20 cellular contexts compared by ENCODE assay signal in genomic region chr9:114206221-114206760, GRCh38. TPM values are rescaled to one million over a fixed set of nuclear protein-coding genes. Genes with fewer than 3 reads are reported as not detected.
DNase-seq lines count a peak whose midpoint lies in the region; ATAC-seq and TF ChIP-seq lines count a peak whose summit lies in the region.
"Had no signal": no experiment of that assay in that cellular context is flagged by ENCODE, and none has a peak within 500 bp of the region (broad histone marks: within the 10 kb centered on the region; RNA-seq: fewer than 3 reads in every experiment).

No MANE protein-coding gene starts in this region.

- H3K27ac ChIP-seq in ascending aorta (peak overlapping the region; percentile 47 to 86), thoracic aorta (peak overlapping the region; percentile 77 to 85), suprapubic skin (no peak overlapping the region)
- H3K27ac ChIP-seq: body of pancreas, GM23248, Peyer's patch had no signal

- no peaks in the 10 kb centered on the region for H3K27me3 ChIP-seq in ascending aorta
- no peaks in the 10 kb centered on the region for H3K27me3 ChIP-seq in thoracic aorta (replicated peaks; ENCODE audit: insufficient read depth)
- no peaks in the 10 kb centered on the region for H3K27me3 ChIP-seq in suprapubic skin
- H3K27me3 ChIP-seq: body of pancreas, Peyer's patch, spleen had no signal

- peaks cover 9% of the 10 kb centered on the region for H3K27me3 Mint-ChIP-seq in HFFc6 (ENCODE audit: insufficient read depth)
- no peaks in the 10 kb centered on the region for H3K27me3 Mint-ChIP-seq in nephron (ENCODE audit: low read depth)
- H3K27me3 Mint-ChIP-seq: activated CD8-positive, alpha-beta memory T cell treated with anti-CD3 and anti-CD28 coated beads, Interleukin-2, amount 10 ng/mL, durations not matched to agents 7 days and 5 days had no signal

- H3K27ac Mint-ChIP-seq in HFFc6 (peak overlapping the region; percentile 92; the same call in 1 of the 2 replicates), nephron (peak overlapping the region; percentile 88 to 97 (median 94))
- H3K27ac Mint-ChIP-seq: activated CD8-positive, alpha-beta memory T cell treated with anti-CD3 and anti-CD28 coated beads, Interleukin-2, amount 10 ng/mL, durations not matched to agents 7 days and 5 days; CD4-positive, CD25-positive, alpha-beta regulatory T cell had no signal

- H3K4me1 ChIP-seq in ascending aorta, result peaks cover 19 to 32% of the 10 kb centered on the region in 2 donors
- peaks cover 25 to 65% of the 10 kb centered on the region in 2 donors for H3K4me1 ChIP-seq in thoracic aorta (ENCODE audit: control insufficient read depth in 1 of 2, low read depth in 2 of 2)
- peaks cover 20% of the 10 kb centered on the region for H3K4me1 ChIP-seq in suprapubic skin
- H3K4me1 ChIP-seq: body of pancreas had no signal

- H3K9me3 Mint-ChIP-seq in HFFc6 (no peaks in the 10 kb centered on the region), nephron (no peaks in the 10 kb centered on the region)
- H3K9me3 Mint-ChIP-seq: CD4-positive, CD25-positive, alpha-beta regulatory T cell had no signal

- no peaks in the 10 kb centered on the region for H3K9me3 ChIP-seq in ascending aorta
- H3K9me3 ChIP-seq in thoracic aorta, result no peaks in the 10 kb centered on the region
- no peaks in the 10 kb centered on the region for H3K9me3 ChIP-seq in suprapubic skin
- H3K9me3 ChIP-seq: body of pancreas, Peyer's patch, spleen had no signal

- 70% methylated on average over 4 of the region's 5 CpGs for whole genome bisulfite sequencing in suprapubic skin

- peaks cover 19% of the 10 kb centered on the region for H3K36me3 Mint-ChIP-seq in HFFc6 (ENCODE audit: low read depth)
- peaks cover 21% of the 10 kb centered on the region for H3K36me3 Mint-ChIP-seq in nephron (ENCODE audit: low read depth)
- H3K36me3 Mint-ChIP-seq: activated CD8-positive, alpha-beta memory T cell treated with anti-CD3 and anti-CD28 coated beads, Interleukin-2, amount 10 ng/mL, durations not matched to agents 7 days and 5 days; CD4-positive, CD25-positive, alpha-beta regulatory T cell had no signal

- peaks cover 45% of the 10 kb centered on the region for H3K4me1 Mint-ChIP-seq in HFFc6 (ENCODE audit: low read depth)
- H3K4me1 Mint-ChIP-seq in nephron, result peaks cover 66% of the 10 kb centered on the region
- H3K4me1 Mint-ChIP-seq: activated CD8-positive, alpha-beta memory T cell treated with anti-CD3 and anti-CD28 coated beads, Interleukin-2, amount 10 ng/mL, durations not matched to agents 7 days and 5 days; CD4-positive, CD25-positive, alpha-beta regulatory T cell had no signal

- intact Hi-C loops in ascending aorta (cut with DNase I), result loop anchor here (2.0 kb wide), 1 partner anchor 27 kb away; no protein-coding TSS in a partner anchor

- no peak for TF ChIP-seq POLR2A in suprapubic skin (IDR thresholded peaks at IDR 0.05)

- no peak for DNase-seq in HFFc6
- DNase-seq in ascending aorta (ENCODE audit: low spot score in 2 of 2), result no peak
- no peak for DNase-seq in thoracic aorta (ENCODE audit: low spot score)
- DNase-seq in G401 (ENCODE audit: low spot score), result no peak
- DNase-seq in suprapubic skin (ENCODE audit: low spot score in 2 of 2), result no peak
- DNase-seq in DMS53 treated with DMSO at 0.1 percent for 48 hours (lab: John Stamatoyannopoulos, UW; ENCODE audit: unreplicated experiment), result no peak
- DNase-seq: activated CD4-positive, CD25-positive, alpha-beta regulatory T cell; activated CD8-positive, alpha-beta memory T cell treated with anti-CD3 and anti-CD28 coated beads, Interleukin-2, amount 10 ng/mL, durations not matched to agents 7 days and 5 days; activated T-cell treated with anti-CD3 and anti-CD28 coated beads, Interleukin-2, amount 50 U/mL, for 48 hours; CD4-positive, CD25-positive, alpha-beta regulatory T cell; effector CD8-positive, alpha-beta T cell; GM23248; kidney glomerular epithelial cell; NCI-H1694 treated with DMSO at 0.1 percent for 48 hours; NCI-H526; Peyer's patch; spleen; stimulated activated CD4-positive, alpha-beta T cell treated with anti-CD3 and anti-CD28 coated beads, Interleukin-2, amount 100 ng/mL, for 48 hours had no signal

- H3K4me3 ChIP-seq in ascending aorta, result no peak overlapping the region
- H3K4me3 ChIP-seq in thoracic aorta, result no peak overlapping the region
- H3K4me3 ChIP-seq in suprapubic skin, result no peak overlapping the region
- H3K4me3 ChIP-seq: body of pancreas, GM23248, Peyer's patch, spleen had no signal

- no peak overlapping the region for H3K4me3 Mint-ChIP-seq in HFFc6
- no peak overlapping the region for H3K4me3 Mint-ChIP-seq in nephron
- H3K4me3 Mint-ChIP-seq: activated CD8-positive, alpha-beta memory T cell treated with anti-CD3 and anti-CD28 coated beads, Interleukin-2, amount 10 ng/mL, durations not matched to agents 7 days and 5 days; CD4-positive, CD25-positive, alpha-beta regulatory T cell had no signal

- peaks cover 0 to 3% of the 10 kb centered on the region in 2 donors for H3K36me3 ChIP-seq in ascending aorta
- H3K36me3 ChIP-seq in thoracic aorta, result peaks cover 10% of the 10 kb centered on the region
- peaks cover 7% of the 10 kb centered on the region for H3K36me3 ChIP-seq in suprapubic skin
- H3K36me3 ChIP-seq: Peyer's patch, spleen had no signal

- TF ChIP-seq EP300 in suprapubic skin (IDR thresholded peaks at IDR 0.05), result no peak

- in situ Hi-C loops in G401 (cut with HindIII; ENCODE audit: low sequenced_read_pairs), result no loop called here

- TF ChIP-seq CTCF in HFFc6 (IDR thresholded peaks at IDR 0.05), result no peak
- no peak for TF ChIP-seq CTCF in ascending aorta (IDR thresholded peaks at IDR 0.05)
- TF ChIP-seq CTCF in nephron (IDR thresholded peaks at IDR 0.05; ENCODE audit: unreplicated experiment in 3 of 3), result no peak
- no peak for TF ChIP-seq CTCF in thoracic aorta (IDR thresholded peaks at IDR 0.05)
- no peak for TF ChIP-seq CTCF in suprapubic skin (IDR thresholded peaks at IDR 0.05)

- no peak for ATAC-seq in thoracic aorta (ENCODE audit: insufficient number of reproducible peaks, low FRiP score, low read depth)
- ATAC-seq: activated CD8-positive, alpha-beta memory T cell treated with anti-CD3 and anti-CD28 coated beads, Interleukin-2, amount 10 ng/mL, durations not matched to agents 7 days and 5 days; body of pancreas had no signal

RNA-seq across cellular contexts. Expression of gene COL27A1, which starts 51.0 kb away (rescaled TPM):
- 10 to 100 TPM; 22.2 to 24.1 (median 23.4) TPM for total RNA-seq in HFFc6 (2021; fragmentation: NEBNext Ultra II Directional; extraction: Animal tissue kit (Norgen Biotek cat#: 25700))
- total RNA-seq in ascending aorta (9.3 TPM), thoracic aorta (10 to 100 TPM; 18.5 to 57.1 TPM), suprapubic skin (10 to 100 TPM; 14.2 to 32.9 (median 20.7) TPM)
- 2.8 and 3.1 TPM in 2 replicates for total RNA-seq in G401 (2014; rRNA removed; shearing (Covaris generic))
